Comparison of ENCODE assay signal across 9 cellular contexts in genomic region chr12:1644523-1645438, GRCh38. TPM values are rescaled to one million over a fixed set of nuclear protein-coding genes. Genes with fewer than 3 reads are reported as not detected.
A peak's percentile ranks its signal among the peaks of the same experiment; 100 is the strongest.
DNase-seq lines count a peak whose midpoint lies in the region; ATAC-seq and TF ChIP-seq lines count a peak whose summit lies in the region.
"Had no signal": no experiment of that assay in that cellular context is flagged by ENCODE, and none has a peak within 500 bp of the region (broad histone marks: within the 10 kb centered on the region; RNA-seq: fewer than 3 reads in every experiment).

No MANE protein-coding gene starts in this region.

- POLR2A ChIA-PET in WTC11 (lab: Charles Lee) = no interaction called here

- H3K27ac ChIP-seq in right atrium auricular region (no peak overlapping the region), SJCRH30 (no peak overlapping the region)
- H3K27ac ChIP-seq: thoracic aorta had no signal

- no peaks in the 10 kb centered on the region for H3K36me3 ChIP-seq in right atrium auricular region
- peaks cover 38% of the 10 kb centered on the region for H3K36me3 ChIP-seq in SJCRH30
- H3K36me3 ChIP-seq: thoracic aorta had no signal

- H3K27me3 ChIP-seq in right atrium auricular region = no peaks in the 10 kb centered on the region
- no peaks in the 10 kb centered on the region for H3K27me3 ChIP-seq in SJCRH30

- ATAC-seq in WTC11 (peak; percentile 30; the same call in 1 of the 2 replicates), HG03354 (IDR thresholded peaks at IDR 0.05; ENCODE audit: poor library complexity, severe bottlenecking, unreplicated experiment) (no peak)

- H3K4me3 ChIP-seq in right atrium auricular region = no peak overlapping the region
- no peak overlapping the region for H3K4me3 ChIP-seq in SJCRH30
- H3K4me3 ChIP-seq: thoracic aorta had no signal

- no peak overlapping the region for H3K27ac Mint-ChIP-seq in WTC11

- peaks cover 0 to 19% of the 10 kb centered on the region in 2 donors for H3K4me1 ChIP-seq in right atrium auricular region
- no peaks in the 10 kb centered on the region for H3K4me1 ChIP-seq in SJCRH30

- H3K9me3 ChIP-seq in right atrium auricular region (no peaks in the 10 kb centered on the region), SJCRH30 (replicated peaks) (no peaks in the 10 kb centered on the region)
- H3K9me3 ChIP-seq: thoracic aorta had no signal

- CTCF ChIA-PET in WTC11 (lab: Charles Lee) = interaction anchor here (2.2 to 3.4 kb wide), 5 partner anchors 8 to 295 kb away, joined by 6 to 21 read pairs (median 14); no protein-coding TSS in a partner anchor

- H3K36me3 Mint-ChIP-seq in WTC11 = no peaks in the 10 kb centered on the region

- no peaks in the 10 kb centered on the region for H3K9me3 Mint-ChIP-seq in WTC11

- no peaks in the 10 kb centered on the region for H3K27me3 Mint-ChIP-seq in WTC11 (ENCODE audit: low read depth)

- TF ChIP-seq CTCF in WTC11 (IDR thresholded peaks at IDR 0.05) (no peak), right atrium auricular region (IDR thresholded peaks at IDR 0.05) (no peak)

- DNase-seq in NCI-H1092 treated with DMSO at 0.1 percent for 48 hours (lab: John Stamatoyannopoulos, UW) (peak; percentile 95), WTC11 (ENCODE audit: low spot score) (no peak), right atrium auricular region (ENCODE audit: low spot score) (peak; percentile 77), smooth muscle cell of the brain vasculature (ENCODE audit: low read depth, low spot score) (peak; percentile 51), T-helper 2 cell (no peak), SJCRH30 (no peak)
- DNase-seq in activated CD4-positive, CD25-positive, alpha-beta regulatory T cell treated with anti-CD3 and anti-CD28 coated beads, Interleukin-2, amount 50 U/mL, for 72 hours = no peak

- no peak overlapping the region for H3K4me3 Mint-ChIP-seq in WTC11

- H3K4me1 Mint-ChIP-seq in WTC11 = 0 out of 2 replicates have a peak, but pooled peaks cover under 1% of the 10 kb centered on the region

TF ChIP-seq in WTC11, 78 proteins besides CTCF, POLR2A, EP300 and RAD21 (continues in another document):
- TF ChIP-seq AFF4 (CRISPR knock-in tag; IDR thresholded peaks at IDR 0.05; ENCODE audit: borderline replicate concordance) (no peak), ZNF219 (CRISPR knock-in tag; IDR thresholded peaks at IDR 0.05; ENCODE audit: borderline replicate concordance) (no peak), ZNF263 (CRISPR knock-in tag; IDR thresholded peaks at IDR 0.05; ENCODE audit: low read depth) (no peak), ZNF512 (CRISPR knock-in tag; IDR thresholded peaks at IDR 0.05; ENCODE audit: borderline replicate concordance) (no peak), HMGXB4 (CRISPR knock-in tag; IDR thresholded peaks at IDR 0.05) (no peak), FOXP4 (CRISPR knock-in tag; IDR thresholded peaks at IDR 0.05) (no peak), GTF2I (CRISPR knock-in tag; conservative IDR thresholded peaks at IDR 0.05) (no peak), ZNF281 (CRISPR knock-in tag; IDR thresholded peaks at IDR 0.05) (no peak)

RNA-seq across cellular contexts. Expression of gene WNT5B, which starts 15.8 kb away (rescaled TPM):
- total RNA-seq in WTC11 (2021) = 4.3 to 4.6 TPM (median 4.5 TPM) in 3 replicates
- 1 to 10 TPM; 1.5 to 3.0 TPM for total RNA-seq in right atrium auricular region
- 50.2 and 51.8 TPM in 2 replicates for total RNA-seq in SJCRH30 (2014; rRNA removed; shearing (Covaris generic))

RNA-seq across cellular contexts. Expression of gene ADIPOR2, which starts 46.1 kb away (rescaled TPM):
- total RNA-seq in WTC11 (2021) = 36.0 to 39.2 TPM (median 38.4 TPM) in 3 replicates
- 10 to 100 TPM; 19.7 to 23.3 TPM for total RNA-seq in right atrium auricular region
- total RNA-seq in SJCRH30 (2014; rRNA removed; shearing (Covaris generic)) = 54.1 and 62.5 TPM in 2 replicates

RNA-seq across cellular contexts. Expression of gene FBXL14, which starts 50.4 kb away (rescaled TPM):
- 12.0 to 14.6 TPM (median 12.9 TPM) in 3 replicates for total RNA-seq in WTC11 (2021)
- total RNA-seq in right atrium auricular region = 10 to 100 TPM in 1 of 2 donors, 1 to 10 TPM in 1; 6.3 to 11.3 TPM
- total RNA-seq in SJCRH30 (2014; rRNA removed; shearing (Covaris generic)) = 15.0 and 16.3 TPM in 2 replicates

Comparison
In these comparisons a context has a peak if more than half of its experiments do, and no peak if none do; other contexts are left out.
1. DNase-seq: peak in NCI-H1092 treated with DMSO at 0.1 percent for 48 hours (single experiment), right atrium auricular region (single experiment) and smooth muscle cell of the brain vasculature (single experiment); none in WTC11 (single experiment), T-helper 2 cell (0 of 5), activated CD4-positive, CD25-positive, alpha-beta regulatory T cell treated with anti-CD3 and anti-CD28 coated beads, Interleukin-2, amount 50 U/mL, for 72 hours (single experiment) and SJCRH30 (0 of 2).